In the genomic region with DNA sequence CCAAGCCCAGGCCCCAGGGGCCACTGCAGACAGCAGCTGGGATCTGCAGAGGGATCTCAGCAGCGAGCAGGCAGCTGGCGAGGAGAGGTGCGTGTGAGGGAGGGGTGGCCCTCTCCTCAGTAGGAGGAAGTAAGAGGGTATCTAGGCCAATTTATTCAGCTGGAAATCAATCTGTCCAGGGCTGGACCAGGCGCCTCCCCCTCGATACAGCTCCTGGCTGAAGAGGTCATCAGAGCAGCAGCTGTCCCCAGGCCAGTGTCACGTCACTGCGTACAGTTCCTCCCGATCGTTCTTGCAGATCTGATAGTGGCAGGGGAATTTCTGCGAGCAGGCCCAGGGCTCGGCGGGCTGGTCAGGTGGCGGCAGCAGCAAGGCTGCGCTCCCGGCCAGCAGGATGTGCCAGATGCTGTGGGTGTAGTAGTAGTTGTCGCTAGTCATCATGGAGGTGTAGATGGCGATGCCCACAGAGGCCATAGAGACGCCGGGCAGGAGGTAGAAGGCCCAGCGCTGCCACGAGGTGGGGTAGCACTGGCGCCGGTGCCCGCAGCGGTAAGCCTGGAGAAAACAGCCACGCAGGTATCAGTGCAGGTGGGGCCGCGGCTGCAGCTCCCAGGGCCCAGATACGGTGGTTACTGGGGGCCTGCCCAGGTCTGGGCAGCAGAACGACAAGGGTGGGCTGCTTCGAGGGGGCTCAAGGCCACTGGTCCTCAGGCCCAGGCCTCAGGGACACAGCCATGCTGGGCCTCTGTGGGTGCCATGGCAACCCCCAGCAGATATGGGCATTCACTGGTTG, we compare ENCODE assay signal across 1 cellular context.
TF ChIP-seq lines count a peak whose summit lies in the region.

No MANE protein-coding gene starts in this region.

TF ChIP-seq in K562, 482 proteins besides CTCF, POLR2A, EP300 and RAD21:
- TF ChIP-seq, protein P1, sequence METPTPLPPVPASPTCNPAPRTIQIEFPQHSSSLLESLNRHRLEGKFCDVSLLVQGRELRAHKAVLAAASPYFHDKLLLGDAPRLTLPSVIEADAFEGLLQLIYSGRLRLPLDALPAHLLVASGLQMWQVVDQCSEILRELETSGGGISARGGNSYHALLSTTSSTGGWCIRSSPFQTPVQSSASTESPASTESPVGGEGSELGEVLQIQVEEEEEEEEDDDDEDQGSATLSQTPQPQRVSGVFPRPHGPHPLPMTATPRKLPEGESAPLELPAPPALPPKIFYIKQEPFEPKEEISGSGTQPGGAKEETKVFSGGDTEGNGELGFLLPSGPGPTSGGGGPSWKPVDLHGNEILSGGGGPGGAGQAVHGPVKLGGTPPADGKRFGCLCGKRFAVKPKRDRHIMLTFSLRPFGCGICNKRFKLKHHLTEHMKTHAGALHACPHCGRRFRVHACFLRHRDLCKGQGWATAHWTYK (CRISPR knock-in tag; IDR thresholded peaks at IDR 0.05), result no peak
- TF ChIP-seq ATF1 (CRISPR knock-in tag; IDR thresholded peaks at IDR 0.05), result no peak
- peak; percentile 15; the same call in 1 of the 2 replicates for TF ChIP-seq ATF1 (tag; IDR thresholded peaks at IDR 0.05)
- TF ChIP-seq FOXJ2 (tag; IDR thresholded peaks at IDR 0.05), result no peak
- TF ChIP-seq, protein P2, sequence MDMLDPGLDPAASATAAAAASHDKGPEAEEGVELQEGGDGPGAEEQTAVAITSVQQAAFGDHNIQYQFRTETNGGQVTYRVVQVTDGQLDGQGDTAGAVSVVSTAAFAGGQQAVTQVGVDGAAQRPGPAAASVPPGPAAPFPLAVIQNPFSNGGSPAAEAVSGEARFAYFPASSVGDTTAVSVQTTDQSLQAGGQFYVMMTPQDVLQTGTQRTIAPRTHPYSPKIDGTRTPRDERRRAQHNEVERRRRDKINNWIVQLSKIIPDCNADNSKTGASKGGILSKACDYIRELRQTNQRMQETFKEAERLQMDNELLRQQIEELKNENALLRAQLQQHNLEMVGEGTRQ (CRISPR knock-in tag; IDR thresholded peaks at IDR 0.05), result no peak
- TF ChIP-seq CREM (IDR thresholded peaks at IDR 0.05; ENCODE audit: low read depth), result peak; percentile 48
- TF ChIP-seq POLR2G (IDR thresholded peaks at IDR 0.05; ENCODE audit: low read depth, low read length), result peak; percentile 14; the same call in 1 of the 2 replicates
- no peak for TF ChIP-seq MCM7 (IDR thresholded peaks at IDR 0.05)
- TF ChIP-seq, protein P3, sequence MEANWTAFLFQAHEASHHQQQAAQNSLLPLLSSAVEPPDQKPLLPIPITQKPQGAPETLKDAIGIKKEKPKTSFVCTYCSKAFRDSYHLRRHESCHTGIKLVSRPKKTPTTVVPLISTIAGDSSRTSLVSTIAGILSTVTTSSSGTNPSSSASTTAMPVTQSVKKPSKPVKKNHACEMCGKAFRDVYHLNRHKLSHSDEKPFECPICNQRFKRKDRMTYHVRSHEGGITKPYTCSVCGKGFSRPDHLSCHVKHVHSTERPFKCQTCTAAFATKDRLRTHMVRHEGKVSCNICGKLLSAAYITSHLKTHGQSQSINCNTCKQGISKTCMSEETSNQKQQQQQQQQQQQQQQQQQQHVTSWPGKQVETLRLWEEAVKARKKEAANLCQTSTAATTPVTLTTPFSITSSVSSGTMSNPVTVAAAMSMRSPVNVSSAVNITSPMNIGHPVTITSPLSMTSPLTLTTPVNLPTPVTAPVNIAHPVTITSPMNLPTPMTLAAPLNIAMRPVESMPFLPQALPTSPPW (CRISPR knock-in tag; IDR thresholded peaks at IDR 0.05), result 0 out of 2 replicates have a peak, but pooled peaks have one; percentile 20
